ENCODE assay signal across 19 cellular contexts in the genomic region with DNA sequence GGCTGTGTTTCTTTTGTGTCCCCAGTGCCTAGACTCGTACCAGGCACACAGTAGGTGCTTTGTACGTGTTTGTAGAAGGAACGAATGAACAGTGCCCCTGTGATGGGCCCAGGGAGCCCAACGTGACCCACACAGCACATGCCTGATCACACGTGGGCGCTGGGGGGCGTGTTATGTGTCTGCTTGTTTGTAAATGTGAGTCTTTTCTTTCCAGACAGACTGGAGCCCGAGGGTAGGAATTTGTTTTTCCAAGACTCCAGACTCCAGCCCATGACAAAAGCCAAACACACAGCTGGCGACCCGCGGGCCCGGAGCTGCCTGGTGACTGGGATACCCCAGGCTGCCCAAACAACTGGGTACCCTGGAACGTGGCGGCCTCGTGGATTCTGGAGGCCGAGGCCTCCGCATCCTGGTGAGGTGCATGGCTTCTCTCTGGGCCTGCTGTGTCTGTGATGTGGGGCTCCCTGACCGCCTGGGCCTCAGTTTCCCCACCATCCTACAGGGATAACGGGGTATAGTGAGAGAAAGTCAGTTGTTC. TPM values are rescaled to one million over a fixed set of nuclear protein-coding genes. Genes with fewer than 3 reads are reported as not detected.
"Had no signal": no experiment of that assay in that cellular context is flagged by ENCODE, and none has a peak within 500 bp of the region (broad histone marks: within the 10 kb centered on the region; RNA-seq: fewer than 3 reads in every experiment).

No MANE protein-coding gene starts in this region.

- H3K27ac Mint-ChIP-seq: effector memory CD8-positive, alpha-beta T cell; natural killer cell treated with Interleukin-12 subunit alpha and Interleukin-12 subunit beta and Interleukin-15 and Interleukin-18, amount 100 ng/mL, for 72 hours had no signal

- ATAC-seq: effector memory CD8-positive, alpha-beta T cell; gastrocnemius medialis; heart right ventricle; natural killer cell treated with Interleukin-12 subunit alpha and Interleukin-12 subunit beta and Interleukin-15 and Interleukin-18, amount 100 ng/mL, for 72 hours; stimulated activated naive CD8-positive, alpha-beta T cell treated with anti-CD3 and anti-CD28 coated beads, Interleukin-15, Interleukin-2, amounts not matched to agents 100 U/mL and 50 U/mL, for 24 hours had no signal

- FAIRE-seq: small intestine had no signal

- H3K36me3 ChIP-seq: gastrocnemius medialis, heart right ventricle, suprapubic skin had no signal

- H3K9me3 Mint-ChIP-seq: effector memory CD8-positive, alpha-beta T cell; natural killer cell treated with Interleukin-12 subunit alpha and Interleukin-12 subunit beta and Interleukin-15 and Interleukin-18, amount 100 ng/mL, for 72 hours had no signal

- H3K4me3 ChIP-seq: gastrocnemius medialis, heart right ventricle, suprapubic skin had no signal

- H3K27ac ChIP-seq: epithelial cell of prostate, gastrocnemius medialis, heart right ventricle, suprapubic skin had no signal

- DNase-seq: activated CD4-positive, CD25-positive, alpha-beta regulatory T cell treated with anti-CD3 and anti-CD28 coated beads, Interleukin-2, amount 50 U/mL, for 72 hours; activated naive CD4-positive, alpha-beta T cell; activated T-cell treated with anti-CD3 and anti-CD28 coated beads for 4 hours; anterior cingulate cortex; dermis blood vessel endothelial cell; effector memory CD8-positive, alpha-beta T cell; gastrocnemius medialis; heart right ventricle; mesendoderm; nucleus accumbens; posterior cingulate gyrus; small intestine; stimulated activated CD4-positive, alpha-beta T cell treated with anti-CD3 and anti-CD28 coated beads, Interleukin-4, amount 100 ng/mL, for 24 hours; stimulated activated naive CD8-positive, alpha-beta T cell treated with anti-CD3 and anti-CD28 coated beads, Interleukin-15, Interleukin-2, amounts not matched to agents 100 U/mL and 50 U/mL, for 24 hours; trophoblast cell had no signal

- H3K9me3 ChIP-seq: gastrocnemius medialis, suprapubic skin had no signal

- H3K4me1 ChIP-seq: gastrocnemius medialis, suprapubic skin had no signal

- H3K4me3 Mint-ChIP-seq: effector memory CD8-positive, alpha-beta T cell; natural killer cell treated with Interleukin-12 subunit alpha and Interleukin-12 subunit beta and Interleukin-15 and Interleukin-18, amount 100 ng/mL, for 72 hours had no signal

- H3K36me3 Mint-ChIP-seq: natural killer cell treated with Interleukin-12 subunit alpha and Interleukin-12 subunit beta and Interleukin-15 and Interleukin-18, amount 100 ng/mL, for 72 hours had no signal

RNA-seq across cellular contexts. Expression of a gene that starts 14.9 kb away (rescaled TPM):
- total RNA-seq: activated CD8-positive, alpha-beta memory T cell treated with anti-CD3 and anti-CD28 coated beads for 36 hours; dermis blood vessel endothelial cell had no signal
